In the genomic region with DNA sequence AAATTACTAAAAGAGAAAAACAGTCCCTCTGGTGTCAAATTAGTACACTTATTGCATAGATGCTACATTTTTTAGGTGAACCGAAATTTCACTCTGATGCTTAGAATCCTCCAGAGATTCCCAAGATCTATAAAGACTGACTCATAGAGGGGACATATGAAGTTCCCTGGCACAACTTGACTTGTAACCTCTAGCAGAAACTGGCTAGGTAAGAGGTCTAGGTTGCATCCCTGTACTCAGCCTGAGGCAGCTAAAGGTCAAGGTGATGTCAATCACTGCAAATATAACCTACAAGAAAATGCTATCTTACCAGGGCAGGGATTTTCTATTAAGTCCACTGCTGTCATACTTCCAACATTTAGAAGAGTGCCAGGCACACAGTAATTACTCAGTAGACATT, we compare ENCODE assay signal across 22 cellular contexts.
"Had no signal": no experiment of that assay in that cellular context is flagged by ENCODE, and none has a peak within 500 bp of the region (broad histone marks: within the 10 kb centered on the region; RNA-seq: fewer than 3 reads in every experiment).

No MANE protein-coding gene starts in this region.

- H3K4me3 ChIP-seq: mucosa of descending colon, pancreas, suprapubic skin, vagina had no signal

- FAIRE-seq: frontal cortex, islet of Langerhans, pancreas had no signal

- H3K27ac ChIP-seq: neutrophil, pancreas, suprapubic skin, vagina had no signal

- H3K4me1 ChIP-seq: pancreas, suprapubic skin, vagina had no signal

- H3K27me3 ChIP-seq: pancreas, suprapubic skin, vagina had no signal

- H3K36me3 ChIP-seq: neutrophil, pancreas, suprapubic skin, vagina had no signal

- H3K9me3 ChIP-seq: mucosa of descending colon, neutrophil, pancreas, suprapubic skin, vagina had no signal

- DNase-seq: cerebellar nuclear complex; cortex of kidney; effector memory CD8-positive, alpha-beta T cell; erythroblast; head of caudate nucleus; hippocampal formation; left colon; mesenchymal stem cell; mucosa of descending colon; naive B cell; pancreas; small intestine; stimulated activated CD4-positive, alpha-beta T cell treated with anti-CD3 and anti-CD28 coated beads, Interleukin-15, amount 100 ng/mL, for 24 hours; stimulated activated CD4-positive, alpha-beta T cell treated with anti-CD3 and anti-CD28 coated beads, Interleukin-2, amount 100 ng/mL, for 48 hours; stimulated activated naive CD4-positive, alpha-beta T cell; stimulated activated naive CD8-positive, alpha-beta T cell treated with anti-CD3 and anti-CD28 coated beads, Interleukin-15, amount 100 ng/mL, for 72 hours had no signal

- ATAC-seq: effector memory CD8-positive, alpha-beta T cell; left colon; mucosa of descending colon; natural killer cell treated with Interleukin-12 subunit alpha and Interleukin-12 subunit beta and Interleukin-15 and Interleukin-18, amount 100 ng/mL, for 72 hours; pancreas; stimulated activated naive CD8-positive, alpha-beta T cell treated with anti-CD3 and anti-CD28 coated beads, Interleukin-15, amount 100 ng/mL, for 72 hours had no signal
